In genomic region chr7:141291541-141291940, GRCh38 we compare ENCODE assay signal across 26 cellular contexts.
A peak's percentile ranks its signal among the peaks of the same experiment; 100 is the strongest.
DNase-seq lines count a peak whose midpoint lies in the region; ATAC-seq and TF ChIP-seq lines count a peak whose summit lies in the region.
"Had no signal": no experiment of that assay in that cellular context is flagged by ENCODE, and none has a peak within 500 bp of the region (broad histone marks: within the 10 kb centered on the region; RNA-seq: fewer than 3 reads in every experiment).

No MANE protein-coding gene starts in this region.

- DNase-seq in CD1c-positive myeloid dendritic cell (ENCODE audit: extremely low spot score): peak; percentile 3
- DNase-seq in naive B cell: no peak
- DNase-seq in glomerular visceral epithelial cell (ENCODE audit: extremely low spot score): no peak
- DNase-seq in retina: no peak
- DNase-seq: activated CD4-positive, alpha-beta T cell treated with anti-CD3 and anti-CD28 coated beads for 36 hours; activated naive CD4-positive, alpha-beta T cell treated with anti-CD3 and anti-CD28 coated beads, Interleukin-2, amount 10 ng/mL, durations not matched to agents 7 days and 5 days; activated T-cell treated with anti-CD3 and anti-CD28 coated beads, Interleukin-2, amount 50 U/mL, for 72 hours; aorta; CD4-positive, alpha-beta memory T cell; HCEC 1CT; left lung; midbrain; NCI-H1417; NCI-H2081 treated with DMSO at 0.1 percent for 48 hours; psoas muscle; SHP77; stimulated activated CD4-positive, alpha-beta T cell treated with anti-CD3 and anti-CD28 coated beads, Interleukin-1b, Interleukin-23, amount 100 ng/mL, for 48 hours; T-cell had no signal

- H3K36me3 Mint-ChIP-seq in naive B cell: peaks cover 0 to 7% of the 10 kb centered on the region in 2 donors
- H3K36me3 Mint-ChIP-seq: activated naive CD4-positive, alpha-beta T cell treated with anti-CD3 and anti-CD28 coated beads, Interleukin-2, amount 10 ng/mL, durations not matched to agents 7 days and 5 days; CD4-positive, alpha-beta memory T cell; T-cell had no signal

- peaks cover 9 to 29% (median 20%) of the 10 kb centered on the region in 3 donors for H3K27me3 Mint-ChIP-seq in naive B cell

- H3K36me3 ChIP-seq in Loucy (ENCODE audit: insufficient read depth, low read length) (no peaks in the 10 kb centered on the region), OCI-LY3 (replicated peaks; ENCODE audit: low read depth, low read length) (no peaks in the 10 kb centered on the region)
- H3K36me3 ChIP-seq: left lung, vagina had no signal

- H3K27ac ChIP-seq in OCI-LY3 (ENCODE audit: low read length): no peak overlapping the region
- H3K27ac ChIP-seq: KMS-11, left lung, psoas muscle, skin epidermis, vagina had no signal

- H3K4me1 ChIP-seq in Loucy (ENCODE audit: insufficient read depth, low read length, poor library complexity, severe bottlenecking): no peaks in the 10 kb centered on the region
- H3K4me1 ChIP-seq in OCI-LY3 (ENCODE audit: low read length): peaks cover 25% of the 10 kb centered on the region
- H3K4me1 ChIP-seq: left lung, psoas muscle, vagina had no signal

- no peaks in the 10 kb centered on the region for H3K9me2 ChIP-seq in Loucy (replicated peaks; ENCODE audit: low read depth, low read length)

- H3K9me3 Mint-ChIP-seq in naive B cell: peaks cover 0 to 4% (median 0%) of the 10 kb centered on the region in 7 donors
- H3K9me3 Mint-ChIP-seq: activated naive CD4-positive, alpha-beta T cell treated with anti-CD3 and anti-CD28 coated beads, Interleukin-2, amount 10 ng/mL, durations not matched to agents 7 days and 5 days; activated T-cell treated with anti-CD3 and anti-CD28 coated beads, Interleukin-2, amount 50 U/mL, for 72 hours; neural crest cell; T-cell had no signal

- H3K4me3 ChIP-seq in Loucy (ENCODE audit: low read length, poor library complexity, severe bottlenecking) (peak overlapping the region; percentile 37), OCI-LY3 (ENCODE audit: low read length) (peak overlapping the region; percentile 26)
- H3K4me3 ChIP-seq: left lung, psoas muscle, skin epidermis, vagina had no signal

- no peak overlapping the region for H3K9ac ChIP-seq in Loucy (ENCODE audit: low read depth, low read length, poor library complexity, severe bottlenecking)
- no peak overlapping the region for H3K9ac ChIP-seq in OCI-LY3 (ENCODE audit: low read length)
- H3K9ac ChIP-seq: KMS-11 had no signal

- peaks cover 0 to 9% (median 0%) of the 10 kb centered on the region in 3 donors for H3K4me1 Mint-ChIP-seq in naive B cell
- H3K4me1 Mint-ChIP-seq: activated CD4-positive, alpha-beta T cell treated with anti-CD3 and anti-CD28 coated beads for 36 hours had no signal

- H4K20me1 ChIP-seq in Loucy (ENCODE audit: insufficient read depth, low read length, poor library complexity, severe bottlenecking) (no peaks in the 10 kb centered on the region), OCI-LY3 (ENCODE audit: insufficient read depth, low read length) (no peaks in the 10 kb centered on the region)

- TF ChIP-seq CTCF in Loucy (conservative IDR thresholded peaks at IDR 0.05; ENCODE audit: low read length): no peak
- no peak for TF ChIP-seq CTCF in OCI-LY3 (IDR thresholded peaks at IDR 0.05; ENCODE audit: low read depth, low read length)

- H3K27me3 ChIP-seq in Loucy (ENCODE audit: insufficient read depth, low read length, poor library complexity, severe bottlenecking): no peaks in the 10 kb centered on the region
- no peaks in the 10 kb centered on the region for H3K27me3 ChIP-seq in OCI-LY3 (ENCODE audit: low read depth, low read length)
- H3K27me3 ChIP-seq: left lung, vagina had no signal

- peak overlapping the region; percentile 79 for H2AFZ ChIP-seq in Loucy (ENCODE audit: low read length)
- H2AFZ ChIP-seq in OCI-LY3 (ENCODE audit: low read depth, low read length): no peak overlapping the region

- H3K9me3 ChIP-seq in Loucy (ENCODE audit: insufficient read depth, low read depth, low read length): no peaks in the 10 kb centered on the region
- no peaks in the 10 kb centered on the region for H3K9me3 ChIP-seq in OCI-LY3 (ENCODE audit: insufficient read depth, low read length)
- H3K9me3 ChIP-seq: left lung, psoas muscle, vagina had no signal

- H3K79me2 ChIP-seq in Loucy (ENCODE audit: insufficient read depth, low read length) (no peaks in the 10 kb centered on the region), OCI-LY3 (ENCODE audit: low read length) (no peaks in the 10 kb centered on the region)

- ATAC-seq in naive B cell (ENCODE audit: low read depth in 2 of 2) (no peak), HG02973 (IDR thresholded peaks at IDR 0.05; ENCODE audit: unreplicated experiment) (no peak), GM21447 (IDR thresholded peaks at IDR 0.05; ENCODE audit: unreplicated experiment) (no peak)
- ATAC-seq: activated CD4-positive, alpha-beta T cell treated with anti-CD3 and anti-CD28 coated beads for 36 hours; activated T-cell treated with anti-CD3 and anti-CD28 coated beads, Interleukin-2, amount 50 U/mL, for 72 hours; left lung; psoas muscle; T-cell had no signal

- no peak overlapping the region for H3K27ac Mint-ChIP-seq in naive B cell
- H3K27ac Mint-ChIP-seq: activated CD4-positive, alpha-beta T cell treated with anti-CD3 and anti-CD28 coated beads for 36 hours; activated naive CD4-positive, alpha-beta T cell treated with anti-CD3 and anti-CD28 coated beads, Interleukin-2, amount 10 ng/mL, durations not matched to agents 7 days and 5 days; activated T-cell treated with anti-CD3 and anti-CD28 coated beads, Interleukin-2, amount 50 U/mL, for 72 hours; CD4-positive, alpha-beta memory T cell had no signal

- H3K4me3 Mint-ChIP-seq in naive B cell: peak overlapping the region in 5 of 8 donors; percentile 4 to 75 (median 52)
- H3K4me3 Mint-ChIP-seq: activated CD4-positive, alpha-beta T cell treated with anti-CD3 and anti-CD28 coated beads for 36 hours; activated naive CD4-positive, alpha-beta T cell treated with anti-CD3 and anti-CD28 coated beads, Interleukin-2, amount 10 ng/mL, durations not matched to agents 7 days and 5 days; neural crest cell; T-cell had no signal

- H3K4me2 ChIP-seq in Loucy (ENCODE audit: low read depth, low read length, poor library complexity, severe bottlenecking): peak overlapping the region; percentile 48
- peak overlapping the region; percentile 68 for H3K4me2 ChIP-seq in OCI-LY3 (ENCODE audit: low read length)
- H3K4me2 ChIP-seq: KMS-11 had no signal

- no peaks in the 10 kb centered on the region for H3F3A ChIP-seq in Loucy (ENCODE audit: low read depth)
